In the genomic region with DNA sequence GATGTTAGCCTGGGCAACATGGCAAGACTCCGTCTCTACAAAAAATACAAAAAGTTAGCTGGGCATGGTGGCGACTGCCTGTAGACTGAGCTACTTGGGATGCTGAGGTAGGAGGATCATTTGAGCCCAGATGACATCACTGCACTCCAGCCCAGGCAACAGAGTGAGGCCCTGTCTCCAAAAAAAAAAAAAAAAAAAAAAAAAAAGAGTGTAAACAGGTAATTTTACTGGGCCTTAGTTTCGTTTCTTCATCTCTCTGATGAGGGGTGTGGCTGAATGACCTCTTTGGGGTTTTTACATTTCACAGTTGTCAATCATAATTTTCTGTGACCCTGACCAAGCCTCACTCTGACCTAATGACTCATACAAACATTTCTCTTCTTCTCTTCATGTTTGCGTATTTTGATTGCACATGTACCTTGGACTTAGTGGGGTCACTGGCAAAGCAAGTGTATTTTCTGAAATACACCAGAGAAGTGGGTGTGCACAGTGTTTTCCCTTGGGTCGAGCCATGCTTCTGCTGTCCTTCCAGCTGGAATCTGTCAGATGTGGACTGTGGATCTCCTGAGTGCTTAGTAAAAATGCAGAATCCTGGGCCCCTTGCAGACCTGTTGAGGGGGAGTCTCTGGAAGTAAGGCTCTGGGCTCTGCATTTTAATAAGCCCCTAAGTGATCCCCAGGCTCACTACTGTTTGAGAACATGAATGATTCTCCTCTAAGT, we compare ENCODE assay signal across 14 cellular contexts.
DNase-seq lines count a peak whose midpoint lies in the region; ATAC-seq, FAIRE-seq and TF ChIP-seq lines count a peak whose summit lies in the region.
"Had no signal": no experiment of that assay in that cellular context is flagged by ENCODE, and none has a peak within 500 bp of the region (broad histone marks: within the 10 kb centered on the region; RNA-seq: fewer than 3 reads in every experiment).

No MANE protein-coding gene starts in this region.

- H3K4me1 ChIP-seq in H9 (ENCODE audit: insufficient read depth, low read length) (peaks cover 10% of the 10 kb centered on the region; the same call in 1 of the 2 replicates), HepG2 (ENCODE audit: insufficient read depth, low read length) (peaks cover 93% of the 10 kb centered on the region), GM23338 (ENCODE audit: insufficient read depth) (peaks cover 41% of the 10 kb centered on the region), foreskin keratinocyte (peaks cover 12% of the 10 kb centered on the region)

- H2BK15ac ChIP-seq in H9 (ENCODE audit: low read depth, low read length) = no peak overlapping the region

- H3K79me2 ChIP-seq in H9 (ENCODE audit: insufficient read depth, low read length) (peaks cover 11% of the 10 kb centered on the region; the same call in 1 of the 2 replicates), HepG2 (ENCODE audit: insufficient read depth, low read length) (peaks cover 95% of the 10 kb centered on the region), GM23338 (replicated peaks; ENCODE audit: insufficient read depth) (peaks cover 79% of the 10 kb centered on the region)

- WGBS in H9 (ENCODE audit: extremely low coverage, insufficient read length, low lambda C conversion rate) = no CpG with 5 or more reads among the region's 5 CpGs
- WGBS in HepG2 (ENCODE audit: low lambda C conversion rate) = 17% methylated on average over 5 of the region's 5 CpGs

- H3K36me3 ChIP-seq in HepG2 (replicated peaks in 1 of 2; ENCODE audit: control insufficient read depth in 1 of 2, insufficient read depth in 2 of 2, low read length in 2 of 2) (peaks cover 8 to 35% of the 10 kb centered on the region in 2 experiments), GM23338 (ENCODE audit: insufficient read depth) (no peaks in the 10 kb centered on the region)

- no peaks in the 10 kb centered on the region for H3K9me3 ChIP-seq in H9 (ENCODE audit: control insufficient read depth, low read depth, low read length)
- no peaks in the 10 kb centered on the region for H3K9me3 ChIP-seq in HepG2 (ENCODE audit: low read length)

- TF ChIP-seq EP300 in HepG2 (IDR thresholded peaks at IDR 0.05; ENCODE audit: low read depth in 2 of 2, low read length in 2 of 2) (peak; percentile 52 to 93; a peak in 2 of 4 replicates), HepG2 (CRISPR knock-in tag; IDR thresholded peaks at IDR 0.05; ENCODE audit: borderline replicate concordance) (peak; percentile 73; the same call in 1 of the 2 replicates)

- H3K4me3 Mint-ChIP-seq in H9 = no peak overlapping the region
- H3K4me3 Mint-ChIP-seq in GM23338 = no peak overlapping the region
- H3K4me3 Mint-ChIP-seq: CD4-positive, alpha-beta T cell had no signal

- peak overlapping the region; percentile 48 for H2BK120ac ChIP-seq in H9 (ENCODE audit: low read depth, low read length, poor library complexity, severe bottlenecking)

- no peak overlapping the region for H3T11ph ChIP-seq in H9 (ENCODE audit: low read length)

- DNase-seq in GM12864 (ENCODE audit: low read depth) = peak; percentile 27
- DNase-seq in H9 = no peak
- peak; percentile 27 for DNase-seq in NCI-H69 (lab: John Stamatoyannopoulos, UW)
- DNase-seq in HepG2 (ENCODE audit: low spot score) = peak; percentile 97
- no peak for DNase-seq in NCI-H2081 treated with DMSO at 0.1 percent for 48 hours (lab: John Stamatoyannopoulos, UW)
- DNase-seq in COLO668 (lab: John Stamatoyannopoulos, UW; ENCODE audit: unreplicated experiment) = no peak
- no peak for DNase-seq in GM23338 (ENCODE audit: low spot score)
- DNase-seq in foreskin keratinocyte = no peak
- DNase-seq: activated CD4-positive, alpha-beta T cell treated with anti-CD3 and anti-CD28 coated beads for 4 hours; activated naive CD4-positive, alpha-beta T cell; CD4-positive, alpha-beta T cell; dermis blood vessel endothelial cell; NCI-H187 had no signal

- H3K27me3 Mint-ChIP-seq in H9 (ENCODE audit: low read depth) = no peaks in the 10 kb centered on the region
- H3K27me3 Mint-ChIP-seq in GM23338 (ENCODE audit: insufficient read depth, low read depth, poor library complexity) = no peaks in the 10 kb centered on the region
- H3K27me3 Mint-ChIP-seq: CD4-positive, alpha-beta T cell had no signal

- no peaks in the 10 kb centered on the region for H3K9me2 ChIP-seq in GM23338 (ENCODE audit: insufficient read depth)

- H3K36me3 Mint-ChIP-seq in H9 (ENCODE audit: insufficient read depth in 1 of 3, low read depth in 3 of 3) (peaks cover 3 to 10% (median 3%) of the 10 kb centered on the region in 3 experiments; a peak in 4 of 7 replicates), GM23338 (ENCODE audit: low read depth) (peaks cover 3% of the 10 kb centered on the region; the same call in 2 of the 3 replicates)

- H3K27ac ChIP-seq in H9 (ENCODE audit: insufficient read length, low read depth, low read length) (no peak overlapping the region), HepG2 (ENCODE audit: extremely low read length, insufficient read depth, low read length) (peak overlapping the region; percentile 57), GM23338 (ENCODE audit: low read depth) (no peak overlapping the region), foreskin keratinocyte (no peak overlapping the region)

- no peak overlapping the region for H2BK12ac ChIP-seq in H9 (ENCODE audit: insufficient read length, low read depth, low read length)

- H3K23ac ChIP-seq in H9 (ENCODE audit: insufficient read length, low read depth, low read length) = no peak overlapping the region

- no peak overlapping the region for H2BK20ac ChIP-seq in H9 (ENCODE audit: low read depth, low read length, poor library complexity, severe bottlenecking)

- no TSS peak for BruUV-seq in HepG2 (replicated peaks; lab: Mats Ljungman, UMichigan)

- H3K4ac ChIP-seq in H9 (ENCODE audit: low read depth, low read length) = no peak overlapping the region

- CTCF ChIA-PET in HepG2 (lab: Yijun Ruan, JAX; ENCODE audit: low intra/inter-chr PET ratio, low total read pairs) = interaction anchor here (0.6 kb wide), 1 partner anchor 32 kb away, joined by 3 read pairs; no protein-coding TSS in a partner anchor

- no peak overlapping the region for H4K8ac ChIP-seq in H9 (replicated peaks; ENCODE audit: insufficient read length, low read depth, low read length)

- H4K20me1 ChIP-seq in H9 (ENCODE audit: control insufficient read depth, insufficient read depth, insufficient read length) (no peaks in the 10 kb centered on the region), HepG2 (ENCODE audit: insufficient read depth, low read length) (peaks cover 96% of the 10 kb centered on the region), GM23338 (replicated peaks; ENCODE audit: insufficient read depth) (no peaks in the 10 kb centered on the region)

- in situ Hi-C loops in HepG2 (cut with HindIII; ENCODE audit: extremely low pct_ligation_motif_present, low pct_unique_long_range_greater_than_20kb) = no loop called here

- H3K4me2 ChIP-seq in H9 (ENCODE audit: insufficient read depth, insufficient read length, low read length) (no peak overlapping the region), HepG2 (ENCODE audit: low read depth, low read length) (peak overlapping the region; percentile 30), GM23338 (no peak overlapping the region)

- TF ChIP-seq RAD21 in HepG2 (CRISPR knock-in tag; IDR thresholded peaks at IDR 0.05) = no peak

- no peak overlapping the region for H2AK5ac ChIP-seq in H9 (ENCODE audit: insufficient read length, low read length)

- intact Hi-C loops in HepG2 (cut with micrococcal nuclease; ENCODE audit: unreplicated experiment) = loop anchor here (2.0 to 5.0 kb wide), 2 partner anchors 23 to 38 kb away; no protein-coding TSS in a partner anchor

- POLR2A ChIA-PET in HepG2 (lab: Yijun Ruan, JAX) = interaction anchor here (0.6 to 1.7 kb wide), 10 partner anchors 11 to 407 kb away, joined by 3 to 18 read pairs (median 4); no protein-coding TSS in a partner anchor

- H3K9me3 Mint-ChIP-seq in H9 (no peaks in the 10 kb centered on the region; a peak in 1 of 5 replicates), GM23338 (no peaks in the 10 kb centered on the region; the same call in 2 of the 3 replicates)

- TF ChIP-seq POLR2A in HepG2 (IDR thresholded peaks at IDR 0.05; ENCODE audit: insufficient read depth in 1 of 2, low read depth in 2 of 2, low read length in 2 of 2) = peak in 1 of 2 experiments; percentile 15; a peak in 2 of 4 replicates

- no peak overlapping the region for H3K56ac ChIP-seq in H9 (ENCODE audit: insufficient read length, low read depth, low read length)

- peak; percentile 97 for FAIRE-seq in HepG2 (lab: Jason Lieb, UNC)
- FAIRE-seq: GM12892 had no signal

- H3K27me3 ChIP-seq in H9 (ENCODE audit: insufficient read depth, low read length) (no peaks in the 10 kb centered on the region), HepG2 (ENCODE audit: control insufficient read depth in 1 of 2, insufficient read depth in 2 of 2, low read length in 2 of 2) (no peaks in the 10 kb centered on the region), GM23338 (ENCODE audit: insufficient read depth) (no peaks in the 10 kb centered on the region), foreskin keratinocyte (no peaks in the 10 kb centered on the region)

- no peak overlapping the region for H3K14ac ChIP-seq in H9 (ENCODE audit: insufficient read depth, low read length)

- H3K27ac Mint-ChIP-seq in H9 = no peak overlapping the region
- H3K27ac Mint-ChIP-seq in GM23338 = no peak overlapping the region
- H3K27ac Mint-ChIP-seq: CD4-positive, alpha-beta T cell had no signal

- TF ChIP-seq CTCF in GM12864 (IDR thresholded peaks at IDR 0.05; ENCODE audit: low read depth, low read length, missing control alignments) (no peak), H9 (conservative IDR thresholded peaks at IDR 0.05) (no peak), HepG2 (CRISPR knock-in tag; IDR thresholded peaks at IDR 0.05) (0 out of 2 replicates have a peak, but pooled peaks have one; percentile 20), GM23338 (conservative IDR thresholded peaks at IDR 0.05; ENCODE audit: low read depth in 2 of 2) (no peak), foreskin keratinocyte (conservative IDR thresholded peaks at IDR 0.05) (no peak)

- no peak overlapping the region for H2BK5ac ChIP-seq in H9 (ENCODE audit: insufficient read length, low read length)

- H4K5ac ChIP-seq in H9 (ENCODE audit: insufficient read length, low read depth, low read length) = no peak overlapping the region

- H3K4me1 Mint-ChIP-seq in H9 (peaks cover 41 to 55% of the 10 kb centered on the region in 2 experiments), GM23338 (peaks cover 58% of the 10 kb centered on the region)

- ATAC-seq in HepG2 (peak; percentile 82), GM23338 (no peak), foreskin keratinocyte (no peak)

- no peak overlapping the region for H4K91ac ChIP-seq in H9 (ENCODE audit: insufficient read length, low read depth, low read length)

- H3K18ac ChIP-seq in H9 (ENCODE audit: insufficient read length, low read depth, low read length) = no peak overlapping the region

- peaks cover 3% of the 10 kb centered on the region for H3K23me2 ChIP-seq in H9 (ENCODE audit: insufficient read length, low read depth, low read length, poor library complexity, severe bottlenecking)

- no peak overlapping the region for H2AFZ ChIP-seq in H9 (ENCODE audit: low read length)
- H2AFZ ChIP-seq in HepG2 (ENCODE audit: low read length) = no peak overlapping the region
- no peak overlapping the region for H2AFZ ChIP-seq in GM23338

- peaks cover 3% of the 10 kb centered on the region for H3K79me1 ChIP-seq in H9 (ENCODE audit: insufficient read depth, low read depth, low read length, poor library complexity, severe bottlenecking)

- H3F3A ChIP-seq in GM23338 (replicated peaks; ENCODE audit: low read depth) = 0 out of 2 replicates have a peak, but pooled peaks cover 3% of the 10 kb centered on the region

- no peak overlapping the region for H3K9ac ChIP-seq in H9 (ENCODE audit: extremely low read depth, insufficient read length, low read length)
- 0 out of 2 replicates have a peak overlapping the region, but pooled peaks have one; percentile 1 for H3K9ac ChIP-seq in HepG2 (ENCODE audit: insufficient read depth, low read depth, low read length)

- H3K4me3 ChIP-seq in GM12864 (ENCODE audit: low read depth, low read length) = no peak overlapping the region
- H3K4me3 ChIP-seq in HepG2 (replicated peaks in 1 of 3; ENCODE audit: insufficient read depth in 1 of 3, low read depth in 2 of 3, low read length in 3 of 3) = no peak overlapping the region
- H3K4me3 ChIP-seq in GM23338 = no peak overlapping the region

Comparison
In these comparisons a context has a peak if more than half of its experiments do, and no peak if none do; other contexts are left out.
1. DNase-seq: peak in GM12864 (single experiment), NCI-H69 (single experiment) and HepG2 (single experiment); none in H9 (single experiment), NCI-H2081 treated with DMSO at 0.1 percent for 48 hours (single experiment), COLO668 (single experiment), GM23338 (single experiment) and foreskin keratinocyte (0 of 2).